7 cellular contexts compared by ENCODE assay signal in genomic region chr11:120172054-120172881, GRCh38. TPM values are rescaled to one million over a fixed set of nuclear protein-coding genes. Genes with fewer than 3 reads are reported as not detected.
A peak's percentile ranks its signal among the peaks of the same experiment; 100 is the strongest.
DNase-seq lines count a peak whose midpoint lies in the region; ATAC-seq, FAIRE-seq and TF ChIP-seq lines count a peak whose summit lies in the region.

No MANE protein-coding gene starts in this region.

- in situ Hi-C loops in G401 (cut with HindIII; ENCODE audit: low sequenced_read_pairs) = no loop called here

- H3K4me3 ChIP-seq in OCI-LY1 (ENCODE audit: low read depth, low read length, poor library complexity, severe bottlenecking) = no peak overlapping the region
- no peak overlapping the region for H3K4me3 ChIP-seq in pancreas

- H4K20me1 ChIP-seq in OCI-LY1 (ENCODE audit: insufficient read depth, low read length) = no peaks in the 10 kb centered on the region

- no peaks in the 10 kb centered on the region for H3F3A ChIP-seq in OCI-LY1 (ENCODE audit: insufficient read depth, low read length)

- no peaks in the 10 kb centered on the region for H3K9me2 ChIP-seq in OCI-LY1 (ENCODE audit: low read depth, low read length)

- FAIRE-seq in pancreas (lab: Jason Lieb, UNC) = no peak

- H2AFZ ChIP-seq in OCI-LY1 (ENCODE audit: low read length) = no peak overlapping the region

- peak; percentile 47 for TF ChIP-seq CTCF in OCI-LY1 (IDR thresholded peaks at IDR 0.05; ENCODE audit: low read length)
- peak; percentile 71 to 83 (median 74) for TF ChIP-seq CTCF in pancreas (IDR thresholded peaks at IDR 0.05)

- ATAC-seq in HG03175 (IDR thresholded peaks at IDR 0.05; ENCODE audit: unreplicated experiment) (peak; percentile 61), pancreas (peak; percentile 57 to 78 (median 76)), HG02852 (IDR thresholded peaks at IDR 0.05; ENCODE audit: unreplicated experiment) (no peak)

- H3K36me3 ChIP-seq in OCI-LY1 (ENCODE audit: insufficient read depth, low read length) = no peaks in the 10 kb centered on the region
- no peaks in the 10 kb centered on the region for H3K36me3 ChIP-seq in pancreas

- no peak overlapping the region for H3K4me2 ChIP-seq in OCI-LY1 (ENCODE audit: low read length)

- no peak overlapping the region for H3K9ac ChIP-seq in OCI-LY1 (ENCODE audit: low read length)

- no peaks in the 10 kb centered on the region for H3K9me3 ChIP-seq in OCI-LY1 (ENCODE audit: low read length)
- H3K9me3 ChIP-seq in pancreas = no peaks in the 10 kb centered on the region

- H3K27ac ChIP-seq in OCI-LY1 (ENCODE audit: low read depth, low read length, poor library complexity, severe bottlenecking) = no peak overlapping the region
- H3K27ac ChIP-seq in pancreas = no peak overlapping the region

- no peaks in the 10 kb centered on the region for H3K4me1 ChIP-seq in OCI-LY1 (ENCODE audit: insufficient read depth, low read length, severe bottlenecking)
- H3K4me1 ChIP-seq in pancreas = peaks cover 0 to 3% (median 0%) of the 10 kb centered on the region in 3 donors

- H3K27me3 ChIP-seq in OCI-LY1 (ENCODE audit: insufficient read depth, low read length) (no peaks in the 10 kb centered on the region), pancreas (no peaks in the 10 kb centered on the region)

- intact Hi-C loops in head of caudate nucleus (cut with DNase I) = loop anchor here (2.0 kb wide), 1 partner anchor 57 kb away; no protein-coding TSS in a partner anchor
- intact Hi-C loops in pancreas (cut with DNase I) = loop anchor here (2.0 to 10.0 kb wide), 3 partner anchors 53 to 125 kb away; no protein-coding TSS in a partner anchor

- WGBS in pancreas, 2 donors = 33 to 41% methylated on average over 23 of the region's 23 CpGs

- H3K79me2 ChIP-seq in OCI-LY1 (ENCODE audit: insufficient read depth, low read length) = no peaks in the 10 kb centered on the region

- DNase-seq in G401 (ENCODE audit: low spot score) (peak; percentile 22), head of caudate nucleus (peak; percentile 61 to 91 (median 78)), pancreas (peak in 5 of 6 donors; percentile 63 to 88 (median 75))
- DNase-seq in activated naive CD4-positive, alpha-beta T cell treated with anti-CD3 and anti-CD28 coated beads, Interleukin-2, amount 50 U/mL, for 16 hours = peak; percentile 50

RNA-seq across cellular contexts. Expression of gene TRIM29, which starts 34.4 kb away (rescaled TPM):
- total RNA-seq in G401 (2014; rRNA removed; shearing (Covaris generic)) = not detected in 2 replicates
- total RNA-seq in pancreas = 1 to 10 TPM in 1 of 6 donors, under 1 TPM in 5; 0.38 to 1.4 (median 0.61) TPM
- polyA plus RNA-seq in pancreas = 1 to 10 TPM in 1 of 2 donors, under 1 TPM in 1; 0.42 to 1.7 TPM

RNA-seq across cellular contexts. Expression of gene OAF, which starts 38.6 kb away (rescaled TPM):
- total RNA-seq in G401 (2014; rRNA removed; shearing (Covaris generic)) = 13.8 and 18.3 TPM in 2 replicates
- 10 to 100 TPM; 37.1 to 88.3 (median 49.0) TPM for total RNA-seq in pancreas
- polyA plus RNA-seq in pancreas = 10 to 100 TPM; 21.6 to 35.0 TPM

Comparison
In these comparisons a context has a peak if more than half of its experiments do, and no peak if none do; other contexts are left out.
1. DNase-seq: peak in every context shown above with its lines; median percentile 78 in head of caudate nucleus; 75 in pancreas; 50 in activated naive CD4-positive, alpha-beta T cell treated with anti-CD3 and anti-CD28 coated beads, Interleukin-2, amount 50 U/mL, for 16 hours; 22 in G401.